Comparison of ENCODE assay signal across 1 cellular context in the genomic region with DNA sequence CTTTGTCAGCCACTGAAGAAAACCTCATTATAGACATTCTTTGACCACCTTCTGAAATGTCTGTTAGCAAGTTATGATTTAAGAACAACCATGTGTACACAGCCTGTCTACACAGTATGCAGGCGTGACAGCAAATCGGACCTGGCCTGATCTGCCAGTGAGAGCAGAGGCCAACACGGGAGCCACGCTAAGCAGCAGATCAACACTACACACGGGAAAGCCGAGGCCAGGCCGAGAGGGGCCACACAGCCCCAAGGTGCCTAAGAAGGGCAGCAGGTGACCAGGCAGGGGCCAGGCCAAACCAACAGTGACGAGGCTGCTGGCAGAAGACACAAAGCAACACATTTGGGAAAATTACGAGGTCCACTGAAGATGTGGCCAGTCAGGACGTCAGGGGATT.
TF ChIP-seq lines count a peak whose summit lies in the region.

No MANE protein-coding gene starts in this region.

TF ChIP-seq in GM12891, 5 proteins besides CTCF, POLR2A, EP300 and RAD21:
- TF ChIP-seq POLR2AphosphoS5 (IDR thresholded peaks at IDR 0.05; ENCODE audit: low read depth, low read length) (no peak), POU2F2 (IDR thresholded peaks at IDR 0.05; ENCODE audit: low read depth, low read length) (no peak), PAX5 (IDR thresholded peaks at IDR 0.05; ENCODE audit: insufficient read depth, low read length, severe bottlenecking) (no peak)
